In the genomic region with DNA sequence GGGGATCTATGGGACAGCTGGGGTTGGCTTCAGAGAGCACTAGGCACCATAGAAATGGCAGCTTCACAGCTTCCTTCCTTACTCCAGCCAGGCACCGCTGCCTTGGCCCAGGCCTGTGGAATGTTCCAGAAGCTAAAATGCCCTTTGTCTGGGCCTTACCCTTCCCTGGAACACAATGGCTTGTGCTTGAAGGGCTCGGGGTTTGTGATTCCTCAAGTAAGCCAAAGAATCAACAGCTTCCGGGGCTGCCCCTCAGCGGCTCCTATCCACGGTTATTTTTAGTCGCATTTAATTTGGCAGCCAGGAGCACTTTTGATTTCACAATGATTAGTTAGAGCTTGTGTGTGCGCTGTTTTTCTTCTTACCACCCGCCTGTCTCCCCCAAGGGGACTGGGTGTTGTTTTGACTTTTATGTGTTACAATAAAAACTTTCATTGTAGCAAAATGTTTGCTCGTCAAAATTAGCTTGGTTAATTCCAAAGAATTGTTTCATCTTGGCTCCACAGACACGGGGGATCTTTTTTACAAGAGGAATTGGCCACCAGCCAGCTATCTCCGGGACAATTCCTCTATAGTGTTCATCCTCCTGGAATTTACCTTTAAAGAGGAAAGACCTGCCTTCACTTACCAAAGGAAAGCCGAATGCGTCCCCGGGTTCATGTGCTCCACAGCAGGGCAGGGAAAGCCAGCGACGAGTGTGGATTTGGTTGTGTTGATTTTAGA, we compare ENCODE assay signal across 8 cellular contexts.
DNase-seq lines count a peak whose midpoint lies in the region; ATAC-seq and TF ChIP-seq lines count a peak whose summit lies in the region.
"Had no signal": no experiment of that assay in that cellular context is flagged by ENCODE, and none has a peak within 500 bp of the region (broad histone marks: within the 10 kb centered on the region; RNA-seq: fewer than 3 reads in every experiment).

No MANE protein-coding gene starts in this region.

- intact Hi-C loops in spleen (cut with DNase I; ENCODE audit: low total_unique reads) = no loop called here

- H2AFZ ChIP-seq in GM23338 = peak overlapping the region; percentile 76

- H3K27ac ChIP-seq in GM23338 (ENCODE audit: low read depth) (no peak overlapping the region), foreskin keratinocyte (no peak overlapping the region), spleen (peak overlapping the region in 4 of 8 donors; percentile 31 to 55 (median 54))

- H3K27me3 ChIP-seq in GM23338 (ENCODE audit: insufficient read depth) (no peaks in the 10 kb centered on the region), foreskin keratinocyte (peaks cover 78% of the 10 kb centered on the region), spleen (replicated peaks in 1 of 7) (peaks cover 0 to 16% (median 0%) of the 10 kb centered on the region in 7 donors)

- TF ChIP-seq CTCF in GM23338 (conservative IDR thresholded peaks at IDR 0.05; ENCODE audit: low read depth in 2 of 2) = no peak
- no peak for TF ChIP-seq CTCF in foreskin keratinocyte (conservative IDR thresholded peaks at IDR 0.05)
- no peak for TF ChIP-seq CTCF in spleen (IDR thresholded peaks at IDR 0.05 in 8 of 11, conservative IDR thresholded peaks at IDR 0.05 in 3 of 11)

- peaks cover 21% of the 10 kb centered on the region for H3K4me1 Mint-ChIP-seq in GM23338

- H3K36me3 Mint-ChIP-seq in GM23338 (ENCODE audit: low read depth) = peaks cover 10% of the 10 kb centered on the region

- DNase-seq in GM23338 (ENCODE audit: low spot score) (no peak), RPMI7951 (ENCODE audit: low read depth) (peak; percentile 92), foreskin keratinocyte (peak; percentile 47 to 64), spleen (peak; percentile 71), NCI-H526 treated with DMSO at 0.1 percent for 48 hours (lab: John Stamatoyannopoulos, UW) (no peak)

- no peaks in the 10 kb centered on the region for H3K9me3 ChIP-seq in spleen

- H3K4me1 ChIP-seq in GM23338 (ENCODE audit: insufficient read depth) (peaks cover 5% of the 10 kb centered on the region; the same call in 1 of the 2 replicates), foreskin keratinocyte (peaks cover 17% of the 10 kb centered on the region), spleen (peaks cover 5 to 39% (median 21%) of the 10 kb centered on the region in 6 donors)

- no peaks in the 10 kb centered on the region for H3K9me2 ChIP-seq in GM23338 (ENCODE audit: insufficient read depth)

- H3K4me2 ChIP-seq in GM23338 = no peak overlapping the region

- TF ChIP-seq POLR2A in spleen (IDR thresholded peaks at IDR 0.05) = no peak

- no peak overlapping the region for H3K4me3 ChIP-seq in GM23338
- no peak overlapping the region for H3K4me3 ChIP-seq in spleen

- H3K9me3 Mint-ChIP-seq in GM23338 = peaks cover 8% of the 10 kb centered on the region
- H3K9me3 Mint-ChIP-seq: activated naive CD4-positive, alpha-beta T cell treated with anti-CD3 and anti-CD28 coated beads, Interleukin-2, amount 50 U/mL, for 24 hours had no signal

- no peak overlapping the region for H3K4me3 Mint-ChIP-seq in GM23338
- H3K4me3 Mint-ChIP-seq: activated naive CD4-positive, alpha-beta T cell treated with anti-CD3 and anti-CD28 coated beads, Interleukin-2, amount 50 U/mL, for 24 hours had no signal

- H3K36me3 ChIP-seq in GM23338 (ENCODE audit: insufficient read depth) = no peaks in the 10 kb centered on the region
- no peaks in the 10 kb centered on the region for H3K36me3 ChIP-seq in spleen

- ATAC-seq in GM23338 = peak; percentile 16
- peak; percentile 9 for ATAC-seq in foreskin keratinocyte
- ATAC-seq in HG03159 (IDR thresholded peaks at IDR 0.05; ENCODE audit: unreplicated experiment) = no peak
- no peak for ATAC-seq in GM21526 (IDR thresholded peaks at IDR 0.05; ENCODE audit: low FRiP score, unreplicated experiment)

- H4K20me1 ChIP-seq in GM23338 (replicated peaks; ENCODE audit: insufficient read depth) = no peaks in the 10 kb centered on the region

- H3K79me2 ChIP-seq in GM23338 (replicated peaks; ENCODE audit: insufficient read depth) = no peaks in the 10 kb centered on the region

- peaks cover 14% of the 10 kb centered on the region for H3K27me3 Mint-ChIP-seq in GM23338 (ENCODE audit: insufficient read depth, low read depth, poor library complexity)
- H3K27me3 Mint-ChIP-seq: activated naive CD4-positive, alpha-beta T cell treated with anti-CD3 and anti-CD28 coated beads, Interleukin-2, amount 50 U/mL, for 24 hours had no signal

- no peaks in the 10 kb centered on the region for H3F3A ChIP-seq in GM23338 (replicated peaks; ENCODE audit: low read depth)

- WGBS in spleen, 5 donors = 64 to 83% (median 70%) methylated on average over 15 to 16 of the region's 16 CpGs

- H3K27ac Mint-ChIP-seq in GM23338 = no peak overlapping the region

TF ChIP-seq in GM23338, 12 proteins besides CTCF, POLR2A, EP300 and RAD21 (continues in another document):
- TF ChIP-seq, protein P1, sequence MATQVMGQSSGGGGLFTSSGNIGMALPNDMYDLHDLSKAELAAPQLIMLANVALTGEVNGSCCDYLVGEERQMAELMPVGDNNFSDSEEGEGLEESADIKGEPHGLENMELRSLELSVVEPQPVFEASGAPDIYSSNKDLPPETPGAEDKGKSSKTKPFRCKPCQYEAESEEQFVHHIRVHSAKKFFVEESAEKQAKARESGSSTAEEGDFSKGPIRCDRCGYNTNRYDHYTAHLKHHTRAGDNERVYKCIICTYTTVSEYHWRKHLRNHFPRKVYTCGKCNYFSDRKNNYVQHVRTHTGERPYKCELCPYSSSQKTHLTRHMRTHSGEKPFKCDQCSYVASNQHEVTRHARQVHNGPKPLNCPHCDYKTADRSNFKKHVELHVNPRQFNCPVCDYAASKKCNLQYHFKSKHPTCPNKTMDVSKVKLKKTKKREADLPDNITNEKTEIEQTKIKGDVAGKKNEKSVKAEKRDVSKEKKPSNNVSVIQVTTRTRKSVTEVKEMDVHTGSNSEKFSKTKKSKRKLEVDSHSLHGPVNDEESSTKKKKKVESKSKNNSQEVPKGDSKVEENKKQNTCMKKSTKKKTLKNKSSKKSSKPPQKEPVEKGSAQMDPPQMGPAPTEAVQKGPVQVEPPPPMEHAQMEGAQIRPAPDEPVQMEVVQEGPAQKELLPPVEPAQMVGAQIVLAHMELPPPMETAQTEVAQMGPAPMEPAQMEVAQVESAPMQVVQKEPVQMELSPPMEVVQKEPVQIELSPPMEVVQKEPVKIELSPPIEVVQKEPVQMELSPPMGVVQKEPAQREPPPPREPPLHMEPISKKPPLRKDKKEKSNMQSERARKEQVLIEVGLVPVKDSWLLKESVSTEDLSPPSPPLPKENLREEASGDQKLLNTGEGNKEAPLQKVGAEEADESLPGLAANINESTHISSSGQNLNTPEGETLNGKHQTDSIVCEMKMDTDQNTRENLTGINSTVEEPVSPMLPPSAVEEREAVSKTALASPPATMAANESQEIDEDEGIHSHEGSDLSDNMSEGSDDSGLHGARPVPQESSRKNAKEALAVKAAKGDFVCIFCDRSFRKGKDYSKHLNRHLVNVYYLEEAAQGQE (IDR thresholded peaks at IDR 0.05; ENCODE audit: unreplicated experiment) = no peak
- TF ChIP-seq JUNB (IDR thresholded peaks at IDR 0.05; ENCODE audit: unreplicated experiment) (no peak), ZNF114 (CRISPR knock-in tag; IDR thresholded peaks at IDR 0.05) (no peak), STAT1 (IDR thresholded peaks at IDR 0.05; ENCODE audit: unreplicated experiment) (no peak), EZH2 (IDR thresholded peaks at IDR 0.05; ENCODE audit: low read depth, unreplicated experiment) (no peak), EZH2phosphoT487 (IDR thresholded peaks at IDR 0.05; ENCODE audit: unreplicated experiment) (no peak)

Comparison
In these comparisons a context has a peak if more than half of its experiments do, and no peak if none do; other contexts are left out.
1. ATAC-seq: peak in GM23338 (single experiment) and foreskin keratinocyte (single experiment); none in HG03159 (single experiment) and GM21526 (single experiment).
2. DNase-seq: peak in RPMI7951 (single experiment), foreskin keratinocyte (2 of 2) and spleen (single experiment); none in GM23338 (single experiment) and NCI-H526 treated with DMSO at 0.1 percent for 48 hours (single experiment).